ENCODE assay signal across 8 cellular contexts in the genomic region with DNA sequence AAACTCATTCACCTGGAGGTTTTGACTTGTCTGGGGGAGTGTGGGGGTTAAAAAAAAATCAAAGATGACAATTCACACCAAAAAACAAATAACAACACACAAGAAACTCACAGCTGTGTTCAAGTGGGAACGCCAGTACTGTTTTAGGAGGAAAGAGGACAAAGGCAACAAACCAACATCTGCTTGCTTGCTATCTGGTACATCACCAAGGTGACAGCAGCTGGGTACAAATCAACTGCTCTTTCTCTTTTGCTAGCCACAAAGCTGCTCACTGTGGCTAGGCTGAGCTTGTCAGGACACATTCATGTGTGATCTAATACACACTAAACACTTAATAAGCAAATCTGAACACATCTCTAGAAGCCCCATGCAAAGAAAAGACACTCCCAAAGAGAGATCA.
DNase-seq lines count a peak whose midpoint lies in the region; ATAC-seq and TF ChIP-seq lines count a peak whose summit lies in the region.

No MANE protein-coding gene starts in this region.

- H3K36me3 ChIP-seq in mammary epithelial cell (ENCODE audit: insufficient read depth, low read length) (no peaks in the 10 kb centered on the region), SK-N-MC (ENCODE audit: insufficient read depth, low read length) (no peaks in the 10 kb centered on the region)

- H3K27ac ChIP-seq in mammary epithelial cell (ENCODE audit: insufficient read depth, low read depth, low read length) (peak overlapping the region; percentile 82), SK-N-MC (peak overlapping the region; percentile 99)

- H3K9me3 Mint-ChIP-seq in MCF 10A (ENCODE audit: unreplicated experiment), result no peaks in the 10 kb centered on the region

- dilution Hi-C loops in mammary epithelial cell (cut with HindIII; ENCODE audit: low sequenced_read_pairs), result no loop called here

- CTCF ChIA-PET in mammary epithelial cell (lab: Charles Lee; ENCODE audit: low non-redundant PET) (interaction anchor here (0.6 kb wide), 2 partner anchors 98 to 146 kb away, joined by 3 to 4 read pairs; no protein-coding TSS in a partner anchor), MCF 10A (lab: Yijun Ruan, JAX) (interaction anchor here (1.3 kb wide), 1 partner anchor 21 kb away, joined by 8 read pairs; no protein-coding TSS in a partner anchor)

- no peak overlapping the region for H3K4me3 Mint-ChIP-seq in MCF 10A (ENCODE audit: unreplicated experiment)

- DNase-seq in mammary epithelial cell (peak; percentile 73), MCF 10A (ENCODE audit: unreplicated experiment) (no peak), SK-N-MC (ENCODE audit: low read depth, low spot score) (no peak), NCI-H82 treated with DMSO at 0.1 percent for 48 hours (lab: John Stamatoyannopoulos, UW; ENCODE audit: unreplicated experiment) (no peak), occipital lobe (lab: John Stamatoyannopoulos, UW) (no peak), HT-29 (ENCODE audit: low spot score) (no peak), OCI-M2 (lab: John Stamatoyannopoulos, UW; ENCODE audit: unreplicated experiment) (no peak)

- intact Hi-C loops in mammary epithelial cell (cut with micrococcal nuclease) (no loop called here), MCF 10A (cut with micrococcal nuclease) (no loop called here)

- peak overlapping the region; percentile 40 for H2AFZ ChIP-seq in mammary epithelial cell (ENCODE audit: low read depth, low read length)

- no peaks in the 10 kb centered on the region for H3K27me3 Mint-ChIP-seq in MCF 10A (ENCODE audit: insufficient read depth, unreplicated experiment)

- ATAC-seq in HG02840 (IDR thresholded peaks at IDR 0.05; ENCODE audit: low FRiP score, unreplicated experiment), result peak; percentile 48

- WGBS in mammary epithelial cell (ENCODE audit: low coverage, missing lambda C conversion rate), result 36% methylated on average over 1 of the region's 1 CpG

- no peaks in the 10 kb centered on the region for H3K9me3 ChIP-seq in mammary epithelial cell (replicated peaks; ENCODE audit: insufficient read depth, low read length)
- H3K9me3 ChIP-seq in SK-N-MC (ENCODE audit: low read depth, low read length), result no peaks in the 10 kb centered on the region

- peaks cover 11% of the 10 kb centered on the region for H3K4me1 Mint-ChIP-seq in MCF 10A (ENCODE audit: insufficient read depth, unreplicated experiment)

- H3K36me3 Mint-ChIP-seq in MCF 10A (ENCODE audit: insufficient read depth, unreplicated experiment), result no peaks in the 10 kb centered on the region

- peaks cover 42% of the 10 kb centered on the region for H3K4me1 ChIP-seq in mammary epithelial cell (ENCODE audit: insufficient read depth, low read length)

- in situ Hi-C loops in mammary epithelial cell (cut with MboI; ENCODE audit: low sequenced_read_pairs in 2 of 2), result no loop called here

- H3K4me3 ChIP-seq in mammary epithelial cell (replicated peaks in 1 of 3; ENCODE audit: insufficient read depth in 1 of 3, low read depth in 2 of 3, low read length in 3 of 3) (peak overlapping the region in 1 of 3 experiments; percentile 16), SK-N-MC (peak overlapping the region; percentile 64; the same call in 1 of the 2 replicates)

- H3K4me2 ChIP-seq in mammary epithelial cell (ENCODE audit: insufficient read depth, low read depth, low read length), result peak overlapping the region; percentile 81

- H3K79me2 ChIP-seq in mammary epithelial cell (ENCODE audit: insufficient read depth, low read length), result no peaks in the 10 kb centered on the region

- TF ChIP-seq CTCF in mammary epithelial cell (conservative IDR thresholded peaks at IDR 0.05 in 1 of 2, IDR thresholded peaks at IDR 0.05 in 1 of 2; ENCODE audit: extremely low read depth in 1 of 2, insufficient read depth in 1 of 2, low read depth in 1 of 2, low read length in 2 of 2) (no peak), MCF 10A (IDR thresholded peaks at IDR 0.05; ENCODE audit: unreplicated experiment) (no peak)

- BruUV-seq in mammary epithelial cell (replicated peaks; lab: Mats Ljungman, UMichigan) (no TSS peak), MCF 10A (replicated peaks; lab: Mats Ljungman, UMichigan) (no TSS peak)

- H3K9ac ChIP-seq in mammary epithelial cell (ENCODE audit: insufficient read depth, low read length) (peak overlapping the region; percentile 53), SK-N-MC (ENCODE audit: insufficient read length) (peak overlapping the region; percentile 15)

- H3K27me3 ChIP-seq in mammary epithelial cell (ENCODE audit: insufficient read depth, low read length), result no peaks in the 10 kb centered on the region

- POLR2A ChIA-PET in MCF 10A (lab: Yijun Ruan, JAX), result no interaction called here

- no peaks in the 10 kb centered on the region for H4K20me1 ChIP-seq in mammary epithelial cell (ENCODE audit: insufficient read depth, low read length)

- no peak overlapping the region for H3K27ac Mint-ChIP-seq in MCF 10A (ENCODE audit: low read depth, unreplicated experiment)
